ENCODE assay signal across 9 cellular contexts in genomic region chr1:93672069-93672468, GRCh38. TPM values are rescaled to one million over a fixed set of nuclear protein-coding genes. Genes with fewer than 3 reads are reported as not detected.
DNase-seq lines count a peak whose midpoint lies in the region; ATAC-seq, FAIRE-seq and TF ChIP-seq lines count a peak whose summit lies in the region.
"Had no signal": no experiment of that assay in that cellular context is flagged by ENCODE, and none has a peak within 500 bp of the region (broad histone marks: within the 10 kb centered on the region; RNA-seq: fewer than 3 reads in every experiment).

No MANE protein-coding gene starts in this region.

- H3K27me3 Mint-ChIP-seq in activated B cell treated with CpG ODN at 0.5 μM for 24 hours, result no peaks in the 10 kb centered on the region
- H3K27me3 Mint-ChIP-seq in activated CD4-positive, alpha-beta T cell treated with anti-CD3 and anti-CD28 coated beads, Interleukin-2, amount 10 ng/mL, durations not matched to agents 24 days and 14 days, result peaks cover 15% of the 10 kb centered on the region

- POLR2A ChIA-PET in activated B cell treated with CpG ODN at 0.5 μM for 24 hours (lab: Charles Lee), result interaction anchor here (0.6 to 2.1 kb wide), 4 partner anchors 9 to 78 kb away, joined by 3 to 5 read pairs (median 4); partner anchors contain the start of gene BCAR3

- H3K4me3 Mint-ChIP-seq in activated B cell treated with CpG ODN at 0.5 μM for 24 hours, result no peak overlapping the region
- H3K4me3 Mint-ChIP-seq in activated CD4-positive, alpha-beta T cell treated with anti-CD3 and anti-CD28 coated beads, Interleukin-2, amount 10 ng/mL, durations not matched to agents 24 days and 14 days, result no peak overlapping the region

- no peaks in the 10 kb centered on the region for H3K9me3 Mint-ChIP-seq in activated B cell treated with CpG ODN at 0.5 μM for 24 hours
- H3K9me3 Mint-ChIP-seq in activated CD4-positive, alpha-beta T cell treated with anti-CD3 and anti-CD28 coated beads, Interleukin-2, amount 10 ng/mL, durations not matched to agents 24 days and 14 days, result no peaks in the 10 kb centered on the region

- TF ChIP-seq CTCF in activated B cell treated with CpG ODN at 0.5 μM for 24 hours (IDR thresholded peaks at IDR 0.05), result no peak

- DNase-seq in H54 (ENCODE audit: insufficient read length, low spot score) (no peak), activated B cell treated with CpG ODN at 0.5 μM for 24 hours (no peak), Right ventricle myocardium superior (peak; percentile 78), skeletal muscle cell (ENCODE audit: low read depth) (peak; percentile 80), NCI-H2227 treated with DMSO at 0.1 percent for 48 hours (lab: John Stamatoyannopoulos, UW) (no peak)
- DNase-seq in activated CD4-positive, alpha-beta T cell treated with anti-CD3 and anti-CD28 coated beads, Interleukin-2, amount 10 ng/mL, durations not matched to agents 24 days and 14 days, result no peak

- no peak for TF ChIP-seq POLR2A in H54 (IDR thresholded peaks at IDR 0.05; ENCODE audit: low read depth, low read length)

- CTCF ChIA-PET in activated B cell treated with CpG ODN at 0.5 μM for 24 hours (lab: Charles Lee), result interaction anchor here (0.7 to 2.1 kb wide), 7 partner anchors 9 to 174 kb away, joined by 3 to 6 read pairs (median 4); partner anchors contain the start of gene BCAR3

- peak; percentile 96 for FAIRE-seq in H54 (lab: Jason Lieb, UNC)

- intact Hi-C loops in activated B cell treated with CpG ODN at 0.5 μM for 24 hours (cut with micrococcal nuclease) (no loop called here), Right ventricle myocardium superior (cut with DNase I) (no loop called here)
- intact Hi-C loops in activated CD4-positive, alpha-beta T cell treated with anti-CD3 and anti-CD28 coated beads, Interleukin-2, amount 10 ng/mL, durations not matched to agents 24 days and 14 days (cut with micrococcal nuclease), result no loop called here

- peaks cover 34% of the 10 kb centered on the region for H3K4me1 Mint-ChIP-seq in activated B cell treated with CpG ODN at 0.5 μM for 24 hours
- no peaks in the 10 kb centered on the region for H3K4me1 Mint-ChIP-seq in activated CD4-positive, alpha-beta T cell treated with anti-CD3 and anti-CD28 coated beads, Interleukin-2, amount 10 ng/mL, durations not matched to agents 24 days and 14 days

- peak overlapping the region; percentile 37 for H3K27ac Mint-ChIP-seq in activated B cell treated with CpG ODN at 0.5 μM for 24 hours
- H3K27ac Mint-ChIP-seq in activated CD4-positive, alpha-beta T cell treated with anti-CD3 and anti-CD28 coated beads, Interleukin-2, amount 10 ng/mL, durations not matched to agents 24 days and 14 days, result no peak overlapping the region

- H3K4me3 ChIP-seq in skeletal muscle cell (ENCODE audit: low read depth, low read length), result no peak overlapping the region
- H3K4me3 ChIP-seq: SJCRH30 had no signal

- ATAC-seq in activated B cell treated with CpG ODN at 0.5 μM for 24 hours (ENCODE audit: low read depth) (no peak), Right ventricle myocardium superior (ENCODE audit: poor library complexity) (peak; percentile 55), HG02852 (IDR thresholded peaks at IDR 0.05; ENCODE audit: unreplicated experiment) (no peak), HG03520 (IDR thresholded peaks at IDR 0.05; ENCODE audit: unreplicated experiment) (no peak)

- H3K36me3 Mint-ChIP-seq in activated B cell treated with CpG ODN at 0.5 μM for 24 hours (ENCODE audit: low read depth), result peaks cover 72% of the 10 kb centered on the region
- no peaks in the 10 kb centered on the region for H3K36me3 Mint-ChIP-seq in activated CD4-positive, alpha-beta T cell treated with anti-CD3 and anti-CD28 coated beads, Interleukin-2, amount 10 ng/mL, durations not matched to agents 24 days and 14 days (ENCODE audit: low read depth)

RNA-seq across cellular contexts. Expression of gene BCAR3, which starts 9.6 kb away (rescaled TPM):
- total RNA-seq in activated B cell treated with CpG ODN at 0.5 μM for 24 hours (54.0 and 59.5 TPM in 2 replicates), Right ventricle myocardium superior (18.5 TPM)
- 0.45 and 0.61 TPM in 2 replicates for total RNA-seq in activated CD4-positive, alpha-beta T cell treated with anti-CD3 and anti-CD28 coated beads, Interleukin-2, amount 10 ng/mL, durations not matched to agents 24 days and 14 days

Comparison
In these comparisons a context has a peak if more than half of its experiments do, and no peak if none do; other contexts are left out.
1. DNase-seq: peak in Right ventricle myocardium superior (single experiment) and skeletal muscle cell (single experiment); none in H54 (single experiment), activated B cell treated with CpG ODN at 0.5 μM for 24 hours (single experiment), activated CD4-positive, alpha-beta T cell treated with anti-CD3 and anti-CD28 coated beads, Interleukin-2, amount 10 ng/mL, durations not matched to agents 24 days and 14 days (single experiment) and NCI-H2227 treated with DMSO at 0.1 percent for 48 hours (single experiment).
2. RNA of gene BCAR3, which starts 9.6 kb away (total RNA-seq): 54.0 to 59.5 TPM in activated B cell treated with CpG ODN at 0.5 μM for 24 hours and 18.5 TPM in Right ventricle myocardium superior (single experiment); 0.45 to 0.61 TPM in activated CD4-positive, alpha-beta T cell treated with anti-CD3 and anti-CD28 coated beads, Interleukin-2, amount 10 ng/mL, durations not matched to agents 24 days and 14 days; every median in the first group is over 10 times any median in the second.